ENCODE assay signal across 17 cellular contexts in genomic region chr12:29054790-29055663, GRCh38.
DNase-seq lines count a peak whose midpoint lies in the region; ATAC-seq and TF ChIP-seq lines count a peak whose summit lies in the region.
"Had no signal": no experiment of that assay in that cellular context is flagged by ENCODE, and none has a peak within 500 bp of the region (broad histone marks: within the 10 kb centered on the region; RNA-seq: fewer than 3 reads in every experiment).

No MANE protein-coding gene starts in this region.

- peak overlapping the region; percentile 2 for H2AFZ ChIP-seq in smooth muscle cell (ENCODE audit: low read depth)

- DNase-seq in WERI-Rb-1 = peak; percentile 67
- DNase-seq in fibroblast of mammary gland (ENCODE audit: low read depth) = peak; percentile 41
- no peak for DNase-seq in smooth muscle cell (lab: John Stamatoyannopoulos, UW; ENCODE audit: unreplicated experiment)
- no peak for DNase-seq in mesendoderm
- no peak for DNase-seq in NCI-H2081 (lab: John Stamatoyannopoulos, UW)
- DNase-seq in SIG-M5 treated with dmso at 0.1 percent for 504 hours (lab: John Stamatoyannopoulos, UW; ENCODE audit: unreplicated experiment) = no peak
- DNase-seq: ACHN; CD4-positive, alpha-beta memory T cell; DMS79 treated with DMSO at 0.1 percent for 48 hours; GF-D8; HFFc6; KG1; NCI-H1048; NCI-H146; NCI-H2227 treated with DMSO at 0.1 percent for 48 hours; NCI-H526 had no signal

- H3K23ac ChIP-seq in mesendoderm (ENCODE audit: low read length) = no peak overlapping the region

- no peak overlapping the region for H2BK5ac ChIP-seq in mesendoderm (ENCODE audit: low read length)

- H3K27ac ChIP-seq in WERI-Rb-1 (peak overlapping the region; percentile 70), smooth muscle cell (ENCODE audit: low read depth) (no peak overlapping the region), mesendoderm (ENCODE audit: low read depth, low read length) (no peak overlapping the region)

- H3K79me2 ChIP-seq in smooth muscle cell (ENCODE audit: low read depth) (no peaks in the 10 kb centered on the region), mesendoderm (ENCODE audit: control insufficient read depth, insufficient read depth, low read length) (no peaks in the 10 kb centered on the region)

- no peak overlapping the region for H4K5ac ChIP-seq in mesendoderm (ENCODE audit: low read length)

- H3K4me3 ChIP-seq in WERI-Rb-1 (ENCODE audit: low read depth, low read length) (no peak overlapping the region), fibroblast of mammary gland (ENCODE audit: control insufficient read depth, low read depth, low read length) (no peak overlapping the region), smooth muscle cell (no peak overlapping the region), mesendoderm (ENCODE audit: low read length) (no peak overlapping the region)

- no peak overlapping the region for H3K56ac ChIP-seq in mesendoderm (ENCODE audit: low read length)

- no peak overlapping the region for H2BK120ac ChIP-seq in mesendoderm (ENCODE audit: low read depth, low read length)

- H3K4me2 ChIP-seq in smooth muscle cell (no peak overlapping the region), mesendoderm (ENCODE audit: low read length) (no peak overlapping the region)

- H3K9ac ChIP-seq in smooth muscle cell (ENCODE audit: low read depth) (no peak overlapping the region), mesendoderm (ENCODE audit: low read length) (no peak overlapping the region)

- H3K4me1 ChIP-seq in smooth muscle cell (ENCODE audit: low read depth) (no peaks in the 10 kb centered on the region), mesendoderm (ENCODE audit: control insufficient read depth, low read depth, low read length) (no peaks in the 10 kb centered on the region)

- no peak overlapping the region for H3K4ac ChIP-seq in mesendoderm (ENCODE audit: low read depth, low read length)

- H4K20me1 ChIP-seq in smooth muscle cell (ENCODE audit: low read depth) = no peaks in the 10 kb centered on the region

- H3K18ac ChIP-seq in mesendoderm (ENCODE audit: low read length) = no peak overlapping the region

- ATAC-seq in HG03432 (IDR thresholded peaks at IDR 0.05; ENCODE audit: unreplicated experiment) = peak; percentile 42

- no peak overlapping the region for H2BK15ac ChIP-seq in mesendoderm (replicated peaks; ENCODE audit: low read depth)

- H3K9me3 ChIP-seq in WERI-Rb-1 (ENCODE audit: severe bottlenecking) (peaks cover 8% of the 10 kb centered on the region), smooth muscle cell (replicated peaks; ENCODE audit: low read depth) (no peaks in the 10 kb centered on the region)

- no peaks in the 10 kb centered on the region for H3K27me3 ChIP-seq in WERI-Rb-1 (ENCODE audit: insufficient read depth, low read depth, severe bottlenecking)
- no peaks in the 10 kb centered on the region for H3K27me3 ChIP-seq in smooth muscle cell (ENCODE audit: low read depth)
- no peaks in the 10 kb centered on the region for H3K27me3 ChIP-seq in mesendoderm (ENCODE audit: insufficient read depth, low read length, poor library complexity)

- no peak overlapping the region for H2AK5ac ChIP-seq in mesendoderm (ENCODE audit: low read length)

- 49% methylated on average over 3 of the region's 3 CpGs for WGBS in smooth muscle cell (ENCODE audit: low lambda C conversion rate)
- WGBS in mesendoderm (ENCODE audit: extremely low coverage, insufficient coverage, low lambda C conversion rate) = no CpG with 5 or more reads among the region's 3 CpGs

- no peaks in the 10 kb centered on the region for H3F3A ChIP-seq in smooth muscle cell (ENCODE audit: low read depth)

- no peaks in the 10 kb centered on the region for H3K36me3 ChIP-seq in WERI-Rb-1
- H3K36me3 ChIP-seq in smooth muscle cell (ENCODE audit: low read depth) = no peaks in the 10 kb centered on the region
- H3K36me3 ChIP-seq in mesendoderm (ENCODE audit: control insufficient read depth, insufficient read depth, low read length) = no peaks in the 10 kb centered on the region

- TF ChIP-seq CTCF in WERI-Rb-1 (IDR thresholded peaks at IDR 0.05; ENCODE audit: low read depth, low read length) (no peak), fibroblast of mammary gland (conservative IDR thresholded peaks at IDR 0.05; ENCODE audit: control insufficient read depth, insufficient read depth, low read depth, low read length) (no peak), smooth muscle cell (IDR thresholded peaks at IDR 0.05; ENCODE audit: borderline replicate concordance, insufficient read depth, poor library complexity, severe bottlenecking) (no peak)

- H3K79me1 ChIP-seq in mesendoderm (ENCODE audit: low read length) = no peaks in the 10 kb centered on the region

- H4K8ac ChIP-seq in mesendoderm (ENCODE audit: low read depth, low read length) = no peak overlapping the region

Comparison
In these comparisons a context has a peak if more than half of its experiments do, and no peak if none do; other contexts are left out.
1. DNase-seq: peak in WERI-Rb-1 (single experiment) and fibroblast of mammary gland (single experiment); none in smooth muscle cell (single experiment), mesendoderm (single experiment), NCI-H2081 (0 of 2) and SIG-M5 treated with dmso at 0.1 percent for 504 hours (single experiment).